In the genomic region with DNA sequence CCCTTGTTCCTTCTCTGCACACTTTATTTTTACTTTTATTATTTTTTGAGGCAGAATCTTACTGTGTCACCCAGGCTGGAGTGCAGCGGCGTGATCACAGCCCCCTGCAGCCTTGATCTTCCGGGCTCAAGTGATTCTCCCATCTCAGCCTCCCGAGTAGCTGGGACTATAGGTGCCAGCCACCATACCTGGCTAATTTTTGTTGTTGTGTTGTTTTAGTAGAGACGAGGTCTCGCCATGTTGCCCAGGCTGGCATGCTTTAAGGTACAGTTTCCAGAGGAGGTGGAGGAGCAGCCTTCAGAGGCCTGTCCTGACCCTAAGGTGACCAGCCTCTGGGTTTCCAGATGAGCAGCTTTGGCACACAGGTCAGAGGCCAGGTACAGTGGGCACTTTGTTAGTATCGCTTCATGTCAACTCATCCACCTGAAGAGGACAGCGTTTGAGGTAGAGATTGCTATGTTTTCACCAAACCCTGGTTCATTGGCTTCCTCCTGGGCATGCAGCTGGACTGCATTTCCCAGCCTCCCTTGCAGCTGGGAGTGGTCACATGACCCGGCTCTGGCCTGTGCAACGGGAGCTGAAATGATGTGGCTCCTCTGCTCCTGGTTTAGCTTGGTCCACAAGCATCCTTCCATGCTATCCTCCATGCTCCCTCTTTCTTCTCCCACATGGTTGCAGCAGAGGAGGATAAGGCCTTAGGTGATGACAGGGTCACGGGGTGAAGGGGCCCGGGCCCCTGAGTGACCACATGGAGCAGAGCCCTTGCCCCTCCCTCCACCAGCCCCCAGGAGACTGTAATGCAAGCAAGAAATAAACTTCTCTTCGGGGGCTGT, we compare ENCODE assay signal across 9 cellular contexts.
DNase-seq lines count a peak whose midpoint lies in the region; ATAC-seq and TF ChIP-seq lines count a peak whose summit lies in the region.
"Had no signal": no experiment of that assay in that cellular context is flagged by ENCODE, and none has a peak within 500 bp of the region (broad histone marks: within the 10 kb centered on the region; RNA-seq: fewer than 3 reads in every experiment).

No MANE protein-coding gene starts in this region.

- peaks cover 51% of the 10 kb centered on the region for H3K4me1 ChIP-seq in KMS-11 (ENCODE audit: low read depth, poor library complexity, severe bottlenecking)

- no peak overlapping the region for H3K4me2 ChIP-seq in KMS-11

- H3K27me3 Mint-ChIP-seq in nephron (ENCODE audit: low read depth), result peaks cover 9% of the 10 kb centered on the region
- H3K27me3 Mint-ChIP-seq: central memory CD8-positive, alpha-beta T cell had no signal

- no peak overlapping the region for H3K4me3 Mint-ChIP-seq in nephron
- H3K4me3 Mint-ChIP-seq: central memory CD8-positive, alpha-beta T cell had no signal

- H3K9me3 Mint-ChIP-seq in nephron, result no peaks in the 10 kb centered on the region
- H3K9me3 Mint-ChIP-seq: central memory CD8-positive, alpha-beta T cell had no signal

- no peaks in the 10 kb centered on the region for H3K36me3 ChIP-seq in KMS-11 (ENCODE audit: insufficient read depth)

- H3K79me2 ChIP-seq in KMS-11 (ENCODE audit: insufficient read depth, low read depth), result no peaks in the 10 kb centered on the region

- no peak overlapping the region for H3K4me3 ChIP-seq in KMS-11 (IDR thresholded peaks at IDR 0.05; ENCODE audit: insufficient read depth, low read depth, low read length)

- H3K27me3 ChIP-seq in KMS-11 (ENCODE audit: insufficient read depth, low read depth), result no peaks in the 10 kb centered on the region

- H2AFZ ChIP-seq in KMS-11 (ENCODE audit: low read depth), result peak overlapping the region; percentile 53

- H3K36me3 Mint-ChIP-seq in nephron (ENCODE audit: low read depth), result no peaks in the 10 kb centered on the region

- no peak for ATAC-seq in GM18873 (IDR thresholded peaks at IDR 0.05; ENCODE audit: low FRiP score, unreplicated experiment)

- TF ChIP-seq CTCF in KMS-11 (conservative IDR thresholded peaks at IDR 0.05; ENCODE audit: low read depth, low read length), result no peak
- no peak for TF ChIP-seq CTCF in nephron (IDR thresholded peaks at IDR 0.05; ENCODE audit: unreplicated experiment in 3 of 3)

- H3K4me1 Mint-ChIP-seq in nephron, result peaks cover 72% of the 10 kb centered on the region

- H3K27ac Mint-ChIP-seq in nephron, result peak overlapping the region; percentile 91 to 97 (median 92)

- no peaks in the 10 kb centered on the region for H4K20me1 ChIP-seq in KMS-11 (ENCODE audit: insufficient read depth)

- H3K27ac ChIP-seq in KMS-11, result no peak overlapping the region

- TF ChIP-seq POLR2A in erythroblast (IDR thresholded peaks at IDR 0.05; ENCODE audit: low read length), result no peak

- H3K9ac ChIP-seq in KMS-11, result no peak overlapping the region

- DNase-seq in DMS114 treated with DMSO at 0.1 percent for 48 hours (lab: John Stamatoyannopoulos, UW; ENCODE audit: unreplicated experiment), result peak; percentile 5
- peak; percentile 66 for DNase-seq in cerebellum (ENCODE audit: low spot score)
- DNase-seq in effector CD4-positive, alpha-beta T cell, result no peak
- DNase-seq in erythroblast (lab: John Stamatoyannopoulos, UW), result no peak
- no peak for DNase-seq in putamen (ENCODE audit: low spot score)

Comparison
In these comparisons a context has a peak if more than half of its experiments do, and no peak if none do; other contexts are left out.
1. DNase-seq: peak in DMS114 treated with DMSO at 0.1 percent for 48 hours (single experiment) and cerebellum (single experiment); none in effector CD4-positive, alpha-beta T cell (single experiment), erythroblast (0 of 2) and putamen (single experiment).